9 cellular contexts compared by ENCODE assay signal in the genomic region with DNA sequence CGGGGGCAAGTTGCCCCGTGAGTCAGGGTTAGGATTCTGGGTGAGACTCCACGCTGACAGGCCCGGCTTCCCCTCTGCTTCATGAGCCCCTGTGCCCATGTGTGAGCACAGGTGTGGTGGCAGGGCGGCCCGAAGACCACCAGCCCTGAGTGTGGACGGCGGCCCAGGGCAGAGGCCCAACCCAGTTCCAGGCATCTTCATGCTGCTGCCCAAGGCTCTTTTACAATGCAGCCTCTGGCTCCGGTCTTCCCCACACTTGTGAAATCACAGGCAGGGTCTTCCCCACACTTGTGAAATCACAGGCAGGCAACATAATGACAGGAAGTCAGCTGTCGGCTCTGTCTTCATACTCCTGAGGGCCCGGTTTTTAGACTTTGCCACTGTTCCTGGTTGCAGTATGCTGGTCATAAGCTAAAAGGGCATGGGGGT.
A peak's percentile ranks its signal among the peaks of the same experiment; 100 is the strongest.
DNase-seq lines count a peak whose midpoint lies in the region; TF ChIP-seq lines count a peak whose summit lies in the region.
"Had no signal": no experiment of that assay in that cellular context is flagged by ENCODE, and none has a peak within 500 bp of the region (broad histone marks: within the 10 kb centered on the region; RNA-seq: fewer than 3 reads in every experiment).

No MANE protein-coding gene starts in this region.

- H3K9me2 ChIP-seq in hepatocyte (replicated peaks; ENCODE audit: insufficient read depth) = no peaks in the 10 kb centered on the region

- DNase-seq in activated CD4-positive, alpha-beta T cell treated with anti-CD3 and anti-CD28 coated beads for 48 hours = peak; percentile 47
- DNase-seq in activated CD4-positive, alpha-beta T cell treated with anti-CD3 and anti-CD28 coated beads for 1 hour = no peak
- peak; percentile 77 for DNase-seq in activated CD4-positive, alpha-beta memory T cell treated with anti-CD3 and anti-CD28 coated beads for 36 hours
- DNase-seq in hepatocyte (ENCODE audit: low spot score) = peak; percentile 55
- DNase-seq in testis = peak; percentile 37
- DNase-seq in islet precursor cell = no peak
- DNase-seq in NCI-H128 (lab: John Stamatoyannopoulos, UW; ENCODE audit: unreplicated experiment) = no peak
- no peak for DNase-seq in activated CD4-positive, CD25-positive, alpha-beta regulatory T cell (lab: John Stamatoyannopoulos, UW)

- H3K4me3 ChIP-seq in hepatocyte (no peak overlapping the region), testis (no peak overlapping the region)
- H3K4me3 ChIP-seq: BLaER1 had no signal

- H3K36me3 Mint-ChIP-seq in activated CD4-positive, alpha-beta memory T cell treated with anti-CD3 and anti-CD28 coated beads for 36 hours = peaks cover 40% of the 10 kb centered on the region

- H4K20me1 ChIP-seq in hepatocyte (ENCODE audit: insufficient read depth, poor library complexity, severe bottlenecking) = no peaks in the 10 kb centered on the region

- H3K79me2 ChIP-seq in hepatocyte = peaks cover 7% of the 10 kb centered on the region

- peaks cover 38% of the 10 kb centered on the region for H3K4me1 ChIP-seq in hepatocyte (ENCODE audit: insufficient read depth)
- H3K4me1 ChIP-seq in testis = no peaks in the 10 kb centered on the region

- POLR2A ChIA-PET in activated CD4-positive, alpha-beta memory T cell treated with anti-CD3 and anti-CD28 coated beads for 36 hours (lab: Charles Lee) = interaction anchor here (0.9 to 2.1 kb wide), 6 partner anchors 41 to 110 kb away, joined by 3 to 7 read pairs (median 4); a partner anchor contains a TSS

- intact Hi-C loops in activated CD4-positive, alpha-beta memory T cell treated with anti-CD3 and anti-CD28 coated beads for 36 hours (cut with micrococcal nuclease) = loop anchor here (1.0 to 5.0 kb wide), 6 partner anchors 25 to 107 kb away; no protein-coding TSS in a partner anchor
- intact Hi-C loops in testis (cut with DNase I; ENCODE audit: low total_unique reads) = no loop called here

- H3K4me2 ChIP-seq in hepatocyte = peak overlapping the region; percentile 26
- H3K4me2 ChIP-seq: BLaER1 had no signal

- peaks cover 3% of the 10 kb centered on the region for H3K36me3 ChIP-seq in hepatocyte (replicated peaks; ENCODE audit: insufficient read depth, low read depth)
- no peaks in the 10 kb centered on the region for H3K36me3 ChIP-seq in testis (ENCODE audit: low read depth, missing control alignments)

- no peaks in the 10 kb centered on the region for H3K27me3 Mint-ChIP-seq in activated CD4-positive, alpha-beta memory T cell treated with anti-CD3 and anti-CD28 coated beads for 36 hours

- no peak overlapping the region for H3K4me3 Mint-ChIP-seq in activated CD4-positive, alpha-beta memory T cell treated with anti-CD3 and anti-CD28 coated beads for 36 hours

- no peaks in the 10 kb centered on the region for H3K9me3 Mint-ChIP-seq in activated CD4-positive, alpha-beta memory T cell treated with anti-CD3 and anti-CD28 coated beads for 36 hours

- no peak for TF ChIP-seq POLR2A in testis (IDR thresholded peaks at IDR 0.05)

- CTCF ChIA-PET in activated CD4-positive, alpha-beta memory T cell treated with anti-CD3 and anti-CD28 coated beads for 36 hours (lab: Charles Lee) = interaction anchor here (1.0 to 1.4 kb wide), 2 partner anchors 95 to 229 kb away, joined by 4 to 9 read pairs; no protein-coding TSS in a partner anchor

- H2AFZ ChIP-seq in hepatocyte = no peak overlapping the region

- H3K27me3 ChIP-seq in hepatocyte (no peaks in the 10 kb centered on the region), testis (no peaks in the 10 kb centered on the region)
- H3K27me3 ChIP-seq: BLaER1 had no signal

- peaks cover 65% of the 10 kb centered on the region for H3K4me1 Mint-ChIP-seq in activated CD4-positive, alpha-beta memory T cell treated with anti-CD3 and anti-CD28 coated beads for 36 hours (ENCODE audit: low read depth)

- TF ChIP-seq CTCF in hepatocyte (IDR thresholded peaks at IDR 0.05; ENCODE audit: poor library complexity) = no peak
- no peak for TF ChIP-seq CTCF in testis (IDR thresholded peaks at IDR 0.05)

- H3K9me3 ChIP-seq in hepatocyte (ENCODE audit: low read depth) (no peaks in the 10 kb centered on the region), testis (no peaks in the 10 kb centered on the region)
- H3K9me3 ChIP-seq: BLaER1 had no signal

- WGBS in hepatocyte (ENCODE audit: low lambda C conversion rate, missing lambda C conversion rate) = 67% methylated on average over 11 of the region's 11 CpGs
- 92% methylated on average over 3 to 11 of the region's 11 CpGs for WGBS in testis, 2 donors

- H3K27ac Mint-ChIP-seq in activated CD4-positive, alpha-beta memory T cell treated with anti-CD3 and anti-CD28 coated beads for 36 hours = peak overlapping the region; percentile 79

- H3K27ac ChIP-seq in hepatocyte = peak overlapping the region; percentile 80
- H3K27ac ChIP-seq in testis = no peak overlapping the region
- H3K27ac ChIP-seq: BLaER1 had no signal

Comparison
In these comparisons a context has a peak if more than half of its experiments do, and no peak if none do; other contexts are left out.
1. DNase-seq: peak in activated CD4-positive, alpha-beta T cell treated with anti-CD3 and anti-CD28 coated beads for 48 hours (single experiment), activated CD4-positive, alpha-beta memory T cell treated with anti-CD3 and anti-CD28 coated beads for 36 hours (single experiment), hepatocyte (single experiment) and testis (single experiment); none in activated CD4-positive, alpha-beta T cell treated with anti-CD3 and anti-CD28 coated beads for 1 hour (single experiment), islet precursor cell (single experiment), NCI-H128 (single experiment) and activated CD4-positive, CD25-positive, alpha-beta regulatory T cell (0 of 4).